ENCODE assay signal across 1 cellular context in the genomic region with DNA sequence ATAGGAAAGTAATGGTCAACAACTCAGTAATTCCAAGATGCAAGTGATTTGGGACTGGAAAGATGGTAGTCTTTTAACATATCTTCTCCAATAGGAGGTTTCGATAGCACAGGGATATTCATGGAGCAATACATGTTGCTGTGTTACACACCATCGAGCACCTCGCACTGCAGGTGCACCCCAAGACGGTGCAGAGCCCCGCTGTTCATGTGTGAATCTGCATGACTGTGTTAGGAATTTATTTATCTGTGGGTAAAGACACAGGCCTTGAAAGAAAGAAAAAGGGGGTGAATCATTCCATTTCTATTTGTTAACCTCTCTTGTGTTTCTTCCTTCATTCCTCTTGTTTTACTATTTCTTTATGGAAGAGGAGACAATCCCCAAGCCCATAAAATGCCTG.
TF ChIP-seq lines count a peak whose summit lies in the region.

No MANE protein-coding gene starts in this region.

TF ChIP-seq in neural cell, 6 proteins besides CTCF, POLR2A, EP300 and RAD21:
- TF ChIP-seq, protein P1, sequence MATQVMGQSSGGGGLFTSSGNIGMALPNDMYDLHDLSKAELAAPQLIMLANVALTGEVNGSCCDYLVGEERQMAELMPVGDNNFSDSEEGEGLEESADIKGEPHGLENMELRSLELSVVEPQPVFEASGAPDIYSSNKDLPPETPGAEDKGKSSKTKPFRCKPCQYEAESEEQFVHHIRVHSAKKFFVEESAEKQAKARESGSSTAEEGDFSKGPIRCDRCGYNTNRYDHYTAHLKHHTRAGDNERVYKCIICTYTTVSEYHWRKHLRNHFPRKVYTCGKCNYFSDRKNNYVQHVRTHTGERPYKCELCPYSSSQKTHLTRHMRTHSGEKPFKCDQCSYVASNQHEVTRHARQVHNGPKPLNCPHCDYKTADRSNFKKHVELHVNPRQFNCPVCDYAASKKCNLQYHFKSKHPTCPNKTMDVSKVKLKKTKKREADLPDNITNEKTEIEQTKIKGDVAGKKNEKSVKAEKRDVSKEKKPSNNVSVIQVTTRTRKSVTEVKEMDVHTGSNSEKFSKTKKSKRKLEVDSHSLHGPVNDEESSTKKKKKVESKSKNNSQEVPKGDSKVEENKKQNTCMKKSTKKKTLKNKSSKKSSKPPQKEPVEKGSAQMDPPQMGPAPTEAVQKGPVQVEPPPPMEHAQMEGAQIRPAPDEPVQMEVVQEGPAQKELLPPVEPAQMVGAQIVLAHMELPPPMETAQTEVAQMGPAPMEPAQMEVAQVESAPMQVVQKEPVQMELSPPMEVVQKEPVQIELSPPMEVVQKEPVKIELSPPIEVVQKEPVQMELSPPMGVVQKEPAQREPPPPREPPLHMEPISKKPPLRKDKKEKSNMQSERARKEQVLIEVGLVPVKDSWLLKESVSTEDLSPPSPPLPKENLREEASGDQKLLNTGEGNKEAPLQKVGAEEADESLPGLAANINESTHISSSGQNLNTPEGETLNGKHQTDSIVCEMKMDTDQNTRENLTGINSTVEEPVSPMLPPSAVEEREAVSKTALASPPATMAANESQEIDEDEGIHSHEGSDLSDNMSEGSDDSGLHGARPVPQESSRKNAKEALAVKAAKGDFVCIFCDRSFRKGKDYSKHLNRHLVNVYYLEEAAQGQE (IDR thresholded peaks at IDR 0.05; ENCODE audit: borderline replicate concordance): no peak
- TF ChIP-seq SMC3 (conservative IDR thresholded peaks at IDR 0.05; ENCODE audit: poor library complexity) (no peak), POLR2AphosphoS5 (IDR thresholded peaks at IDR 0.05) (no peak), EZH2 (IDR thresholded peaks at IDR 0.05; ENCODE audit: borderline replicate concordance, insufficient read depth, low read length, poor library complexity, severe bottlenecking) (no peak), TAF1 (IDR thresholded peaks at IDR 0.05; ENCODE audit: low read depth) (no peak), MXI1 (conservative IDR thresholded peaks at IDR 0.05; ENCODE audit: poor library complexity, severe bottlenecking) (no peak)
TF ChIP-seq in neural cell: peak in this region for 0.
